8 cellular contexts compared by ENCODE assay signal in the genomic region with DNA sequence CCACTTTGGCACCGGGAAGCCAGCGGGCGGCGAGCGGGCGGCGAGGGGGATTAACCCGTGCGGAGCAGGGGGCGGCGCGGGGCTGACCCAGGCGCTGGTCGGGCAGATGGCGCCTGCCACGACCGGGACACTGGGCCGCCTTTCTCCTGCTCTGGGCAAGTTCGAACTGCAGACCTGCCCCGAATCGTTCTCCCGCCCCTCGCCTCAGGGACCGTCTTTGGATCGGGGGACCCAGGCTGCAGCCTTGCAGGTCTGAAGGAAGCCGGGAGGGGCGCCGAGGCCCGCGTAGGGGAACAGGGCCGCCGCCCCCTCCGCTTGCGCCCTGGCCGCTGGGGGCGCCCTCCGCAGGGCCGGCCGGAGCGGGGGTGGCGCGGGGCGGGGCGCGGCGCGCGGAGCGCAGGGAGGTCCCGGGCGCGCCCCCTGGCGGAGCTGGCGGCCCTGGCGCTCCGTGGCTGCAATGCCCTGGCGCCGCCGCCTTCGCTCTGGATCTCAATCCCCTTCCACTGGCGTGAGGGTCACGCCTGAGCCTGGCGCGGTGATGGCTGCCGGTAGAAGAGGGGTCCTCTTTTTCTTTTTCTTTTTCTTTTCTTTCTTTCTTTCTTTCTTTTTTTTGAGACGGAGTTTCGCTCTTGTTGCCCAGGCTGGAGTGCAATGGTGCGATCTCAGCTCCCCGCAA. TPM values are rescaled to one million over a fixed set of nuclear protein-coding genes. Genes with fewer than 3 reads are reported as not detected.
A peak's percentile ranks its signal among the peaks of the same experiment; 100 is the strongest.
DNase-seq lines count a peak whose midpoint lies in the region; ATAC-seq and TF ChIP-seq lines count a peak whose summit lies in the region.

No MANE protein-coding gene starts in this region.

- ATAC-seq in CD4-positive, CD25-positive, alpha-beta regulatory T cell (ENCODE audit: low read depth in 2 of 2), result peak; percentile 85 to 88
- peak; percentile 36 for ATAC-seq in GM19468 (IDR thresholded peaks at IDR 0.05; ENCODE audit: extremely low read depth, unreplicated experiment)
- peak; percentile 77 for ATAC-seq in SK-N-SH treated with all-trans-retinoic acid at 6 μM for 48 hours
- ATAC-seq in Right ventricle myocardium inferior, result peak; percentile 87
- peak; percentile 33 for ATAC-seq in thoracic aorta (ENCODE audit: insufficient number of reproducible peaks, low FRiP score, low read depth)

- no peaks in the 10 kb centered on the region for H3K36me3 ChIP-seq in CD4-positive, CD25-positive, alpha-beta regulatory T cell (ENCODE audit: control insufficient read depth, insufficient read depth, low read length)
- H3K36me3 ChIP-seq in Karpas-422 (ENCODE audit: insufficient read depth, low read length), result no peaks in the 10 kb centered on the region
- H3K36me3 ChIP-seq in osteoblast (ENCODE audit: insufficient read depth, low read length), result no peaks in the 10 kb centered on the region
- no peaks in the 10 kb centered on the region for H3K36me3 ChIP-seq in thoracic aorta

- no peak overlapping the region for H3K27ac ChIP-seq in CD4-positive, CD25-positive, alpha-beta regulatory T cell (ENCODE audit: insufficient read depth, low read length, poor library complexity, severe bottlenecking)
- H3K27ac ChIP-seq in Karpas-422 (ENCODE audit: low read length) (no peak overlapping the region), osteoblast (ENCODE audit: low read depth, low read length) (peak overlapping the region; percentile 50), thoracic aorta (peak overlapping the region; percentile 95 to 97)

- H3K27me3 ChIP-seq in CD4-positive, CD25-positive, alpha-beta regulatory T cell (ENCODE audit: control insufficient read depth, insufficient read depth, low read length), result no peaks in the 10 kb centered on the region
- H3K27me3 ChIP-seq in Karpas-422 (ENCODE audit: low read length), result no peaks in the 10 kb centered on the region
- H3K27me3 ChIP-seq in osteoblast (ENCODE audit: insufficient read depth, low read length), result no peaks in the 10 kb centered on the region
- no peaks in the 10 kb centered on the region for H3K27me3 ChIP-seq in thoracic aorta (replicated peaks; ENCODE audit: insufficient read depth)

- H3K9me3 ChIP-seq in CD4-positive, CD25-positive, alpha-beta regulatory T cell (ENCODE audit: control insufficient read depth in 2 of 2, low read length in 2 of 2), result no peaks in the 10 kb centered on the region
- H3K9me3 ChIP-seq in Karpas-422 (ENCODE audit: low read length) (no peaks in the 10 kb centered on the region), osteoblast (ENCODE audit: low read depth, low read length) (no peaks in the 10 kb centered on the region), thoracic aorta (no peaks in the 10 kb centered on the region)

- H3K4me1 Mint-ChIP-seq in CD4-positive, CD25-positive, alpha-beta regulatory T cell, result peaks cover 5 to 52% (median 34%) of the 10 kb centered on the region in 4 donors

- H4K20me1 ChIP-seq in Karpas-422 (ENCODE audit: insufficient read depth, low read depth, low read length), result no peaks in the 10 kb centered on the region
- H4K20me1 ChIP-seq in osteoblast (ENCODE audit: insufficient read depth, low read length), result peaks cover 18% of the 10 kb centered on the region

- H3K36me3 Mint-ChIP-seq in CD4-positive, CD25-positive, alpha-beta regulatory T cell, result no peaks in the 10 kb centered on the region

- peak overlapping the region; percentile 17 for H3K4me2 ChIP-seq in Karpas-422 (ENCODE audit: low read depth, low read length, poor library complexity, severe bottlenecking)
- H3K4me2 ChIP-seq in osteoblast (ENCODE audit: insufficient read depth, low read length), result peak overlapping the region; percentile 99

- TF ChIP-seq CTCF in osteoblast (IDR thresholded peaks at IDR 0.05; ENCODE audit: extremely low read depth, low read depth, low read length) (peak; percentile 44), thoracic aorta (IDR thresholded peaks at IDR 0.05) (peak; percentile 60)

- peaks cover 28% of the 10 kb centered on the region for H3K4me1 ChIP-seq in CD4-positive, CD25-positive, alpha-beta regulatory T cell (ENCODE audit: control insufficient read depth, insufficient read depth, low read length, poor library complexity, severe bottlenecking)
- H3K4me1 ChIP-seq in Karpas-422 (ENCODE audit: low read length), result peaks cover 13% of the 10 kb centered on the region
- H3K4me1 ChIP-seq in osteoblast (ENCODE audit: insufficient read depth, low read length), result peaks cover 69% of the 10 kb centered on the region
- peaks cover 47 to 74% of the 10 kb centered on the region in 2 donors for H3K4me1 ChIP-seq in thoracic aorta (ENCODE audit: control insufficient read depth in 1 of 2, low read depth in 2 of 2)

- no peak overlapping the region for H3K4me3 ChIP-seq in CD4-positive, CD25-positive, alpha-beta regulatory T cell (ENCODE audit: low read depth, low read length)
- H3K4me3 ChIP-seq in Karpas-422 (ENCODE audit: low read length) (no peak overlapping the region), osteoblast (ENCODE audit: insufficient read depth, low read length) (peak overlapping the region; percentile 86), thoracic aorta (peak overlapping the region; percentile 92)

- peak overlapping the region in 3 of 4 donors; percentile 78 to 87 (median 82) for H3K4me3 Mint-ChIP-seq in CD4-positive, CD25-positive, alpha-beta regulatory T cell

- no peak overlapping the region for H3K27ac Mint-ChIP-seq in CD4-positive, CD25-positive, alpha-beta regulatory T cell

- intact Hi-C loops in Right ventricle myocardium inferior (cut with DNase I), result loop anchor here (5.0 kb wide), 4 partner anchors 60 to 250 kb away; a partner anchor contains a TSS

- no peaks in the 10 kb centered on the region for H3K9me2 ChIP-seq in Karpas-422 (replicated peaks; ENCODE audit: insufficient read depth, low read length)

- H3K79me2 ChIP-seq in Karpas-422 (ENCODE audit: low read length) (no peaks in the 10 kb centered on the region), osteoblast (ENCODE audit: insufficient read depth, low read length) (peaks cover 59% of the 10 kb centered on the region)

- DNase-seq in CD4-positive, CD25-positive, alpha-beta regulatory T cell, result peak; percentile 77 to 86 (median 80)
- DNase-seq in Karpas-422 (peak; percentile 96), Right ventricle myocardium inferior (ENCODE audit: missing footprints) (peak; percentile 92), osteoblast (ENCODE audit: insufficient read length, low spot score, missing footprints) (peak; percentile 98), thoracic aorta (ENCODE audit: low spot score) (no peak)
- DNase-seq in activated naive CD4-positive, alpha-beta T cell treated with anti-CD3 and anti-CD28 coated beads, Interleukin-2, amount 50 U/mL, for 16 hours, result peak; percentile 88

- H3K9ac ChIP-seq in Karpas-422 (ENCODE audit: low read length), result no peak overlapping the region

- no peak overlapping the region for H2AFZ ChIP-seq in Karpas-422 (ENCODE audit: low read length)
- H2AFZ ChIP-seq in osteoblast (ENCODE audit: low read length), result peak overlapping the region; percentile 80

- H3K9me3 Mint-ChIP-seq in CD4-positive, CD25-positive, alpha-beta regulatory T cell, result peaks cover 0 to 2% (median 0%) of the 10 kb centered on the region in 7 donors

- peaks cover 20% of the 10 kb centered on the region for H3K27me3 Mint-ChIP-seq in CD4-positive, CD25-positive, alpha-beta regulatory T cell

TF ChIP-seq in SK-N-SH treated with all-trans-retinoic acid at 6 μM for 48 hours, 23 proteins besides CTCF, POLR2A, EP300 and RAD21 (continues in another document):
- TF ChIP-seq OSR1 (CRISPR knock-in tag; IDR thresholded peaks at IDR 0.05) (no peak), GLIS3 (CRISPR knock-in tag; IDR thresholded peaks at IDR 0.05) (no peak), RARB (CRISPR knock-in tag; IDR thresholded peaks at IDR 0.05) (no peak), ZC3H10 (CRISPR knock-in tag; IDR thresholded peaks at IDR 0.05) (no peak), SNAI2 (CRISPR knock-in tag; IDR thresholded peaks at IDR 0.05) (no peak), ZNF8 (CRISPR knock-in tag; IDR thresholded peaks at IDR 0.05) (no peak), ZNF70 (CRISPR knock-in tag; IDR thresholded peaks at IDR 0.05) (no peak), ISL1 (CRISPR knock-in tag; IDR thresholded peaks at IDR 0.05) (no peak), CSDC2 (CRISPR knock-in tag; IDR thresholded peaks at IDR 0.05) (no peak), ESRRG (CRISPR knock-in tag; IDR thresholded peaks at IDR 0.05) (no peak), TCF4 (CRISPR knock-in tag; IDR thresholded peaks at IDR 0.05; ENCODE audit: borderline replicate concordance) (no peak)
- TF ChIP-seq, protein P1, sequence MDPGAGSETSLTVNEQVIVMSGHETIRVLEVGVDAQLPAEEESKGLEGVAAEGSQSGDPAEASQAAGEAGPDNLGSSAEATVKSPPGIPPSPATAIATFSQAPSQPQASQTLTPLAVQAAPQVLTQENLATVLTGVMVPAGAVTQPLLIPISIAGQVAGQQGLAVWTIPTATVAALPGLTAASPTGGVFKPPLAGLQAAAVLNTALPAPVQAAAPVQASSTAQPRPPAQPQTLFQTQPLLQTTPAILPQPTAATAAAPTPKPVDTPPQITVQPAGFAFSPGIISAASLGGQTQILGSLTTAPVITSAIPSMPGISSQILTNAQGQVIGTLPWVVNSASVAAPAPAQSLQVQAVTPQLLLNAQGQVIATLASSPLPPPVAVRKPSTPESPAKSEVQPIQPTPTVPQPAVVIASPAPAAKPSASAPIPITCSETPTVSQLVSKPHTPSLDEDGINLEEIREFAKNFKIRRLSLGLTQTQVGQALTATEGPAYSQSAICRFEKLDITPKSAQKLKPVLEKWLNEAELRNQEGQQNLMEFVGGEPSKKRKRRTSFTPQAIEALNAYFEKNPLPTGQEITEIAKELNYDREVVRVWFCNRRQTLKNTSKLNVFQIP (CRISPR knock-in tag; IDR thresholded peaks at IDR 0.05; ENCODE audit: borderline replicate concordance, low read depth), result no peak
- TF ChIP-seq, protein P2, sequence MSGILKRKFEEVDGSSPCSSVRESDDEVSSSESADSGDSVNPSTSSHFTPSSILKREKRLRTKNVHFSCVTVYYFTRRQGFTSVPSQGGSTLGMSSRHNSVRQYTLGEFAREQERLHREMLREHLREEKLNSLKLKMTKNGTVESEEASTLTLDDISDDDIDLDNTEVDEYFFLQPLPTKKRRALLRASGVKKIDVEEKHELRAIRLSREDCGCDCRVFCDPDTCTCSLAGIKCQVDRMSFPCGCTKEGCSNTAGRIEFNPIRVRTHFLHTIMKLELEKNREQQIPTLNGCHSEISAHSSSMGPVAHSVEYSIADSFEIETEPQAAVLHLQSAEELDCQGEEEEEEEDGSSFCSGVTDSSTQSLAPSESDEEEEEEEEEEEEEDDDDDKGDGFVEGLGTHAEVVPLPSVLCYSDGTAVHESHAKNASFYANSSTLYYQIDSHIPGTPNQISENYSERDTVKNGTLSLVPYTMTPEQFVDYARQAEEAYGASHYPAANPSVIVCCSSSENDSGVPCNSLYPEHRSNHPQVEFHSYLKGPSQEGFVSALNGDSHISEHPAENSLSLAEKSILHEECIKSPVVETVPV (CRISPR knock-in tag; IDR thresholded peaks at IDR 0.05), result no peak

RNA-seq across cellular contexts. Expression of a gene that starts 0.4 kb away (rescaled TPM):
- total RNA-seq in CD4-positive, CD25-positive, alpha-beta regulatory T cell, result 0.54 TPM
- polyA plus RNA-seq in CD4-positive, CD25-positive, alpha-beta regulatory T cell, result under 1 TPM; 0.02 to 0.25 (median 0.14) TPM
- 0.04 TPM in 1 of 2 replicates, not detected in the other for total RNA-seq in Karpas-422 (2014; rRNA removed; shearing (Covaris generic); ENCODE audit: low replicate concordance)
- 7.6 TPM for total RNA-seq in Right ventricle myocardium inferior
- total RNA-seq in osteoblast, result 493 and 546 TPM in 2 replicates
- 100 to 1,000 TPM; 674 to 973 TPM for total RNA-seq in thoracic aorta

Comparison
In these comparisons a context has a peak if more than half of its experiments do, and no peak if none do; other contexts are left out.
1. ATAC-seq: peak in every context shown above with its lines; median percentile 87 in Right ventricle myocardium inferior; 86 in CD4-positive, CD25-positive, alpha-beta regulatory T cell; 77 in SK-N-SH treated with all-trans-retinoic acid at 6 μM for 48 hours; 36 in GM19468; 33 in thoracic aorta.
2. H3K27ac ChIP-seq: peak in osteoblast (single experiment) and thoracic aorta (2 of 2); none in CD4-positive, CD25-positive, alpha-beta regulatory T cell (single experiment) and Karpas-422 (single experiment).
3. H3K4me3 ChIP-seq: peak in osteoblast (single experiment) and thoracic aorta (single experiment); none in CD4-positive, CD25-positive, alpha-beta regulatory T cell (single experiment) and Karpas-422 (single experiment).
4. RNA of a gene that starts 0.4 kb away (total RNA-seq): 674 to 973 TPM in thoracic aorta and 493 to 546 TPM in osteoblast; 7.6 TPM in Right ventricle myocardium inferior (single experiment), 0.54 TPM in CD4-positive, CD25-positive, alpha-beta regulatory T cell (single experiment) and 0.04 TPM in Karpas-422; every median in the first group is over 10 times any median in the second.